Comparison of ENCODE assay signal across 9 cellular contexts in genomic region chr3:31077021-31077601, GRCh38.
A peak's percentile ranks its signal among the peaks of the same experiment; 100 is the strongest.
DNase-seq lines count a peak whose midpoint lies in the region; ATAC-seq and FAIRE-seq lines count a peak whose summit lies in the region.
"Had no signal": no experiment of that assay in that cellular context is flagged by ENCODE, and none has a peak within 500 bp of the region (broad histone marks: within the 10 kb centered on the region; RNA-seq: fewer than 3 reads in every experiment).

No MANE protein-coding gene starts in this region.

- in situ Hi-C loops in Caki2 (cut with HindIII; ENCODE audit: low pct_unique_long_range_greater_than_20kb, low sequenced_read_pairs) = no loop called here

- no peaks in the 10 kb centered on the region for H3K9me3 ChIP-seq in CD4-positive, alpha-beta memory T cell (ENCODE audit: control insufficient read depth in 1 of 2, low read length in 2 of 2)
- H3K9me3 ChIP-seq: neutrophil had no signal

- H3K4me1 Mint-ChIP-seq in activated T-cell treated with anti-CD3 and anti-CD28 coated beads, Interleukin-2, amount 50 U/mL, for 72 hours (ENCODE audit: low read depth) = peaks cover 21% of the 10 kb centered on the region
- peaks cover 0 to 7% (median 4%) of the 10 kb centered on the region in 4 donors for H3K4me1 Mint-ChIP-seq in CD4-positive, alpha-beta memory T cell

- intact Hi-C loops in CD4-positive, alpha-beta memory T cell (cut with micrococcal nuclease) = no loop called here

- H3K36me3 Mint-ChIP-seq in activated T-cell treated with anti-CD3 and anti-CD28 coated beads, Interleukin-2, amount 50 U/mL, for 72 hours (ENCODE audit: insufficient read depth in 2 of 2) = peaks cover 5 to 6% of the 10 kb centered on the region in 2 donors
- H3K36me3 Mint-ChIP-seq in CD4-positive, alpha-beta memory T cell = no peaks in the 10 kb centered on the region

- no peaks in the 10 kb centered on the region for H3K36me3 ChIP-seq in CD4-positive, alpha-beta memory T cell (ENCODE audit: insufficient read depth, low read length)
- H3K36me3 ChIP-seq: neutrophil had no signal

- peak overlapping the region; percentile 60 for H3K27ac Mint-ChIP-seq in activated T-cell treated with anti-CD3 and anti-CD28 coated beads, Interleukin-2, amount 50 U/mL, for 72 hours
- peak overlapping the region in 2 of 7 donors; percentile 57 to 78 for H3K27ac Mint-ChIP-seq in CD4-positive, alpha-beta memory T cell

- no peaks in the 10 kb centered on the region for H3K4me1 ChIP-seq in CD4-positive, alpha-beta memory T cell (ENCODE audit: insufficient read depth, low read length)

- ATAC-seq in HG03521 (IDR thresholded peaks at IDR 0.05; ENCODE audit: unreplicated experiment) (peak; percentile 46), GM21360 (IDR thresholded peaks at IDR 0.05; ENCODE audit: unreplicated experiment) (no peak)
- peak; percentile 97 to 98 for ATAC-seq in activated T-cell treated with anti-CD3 and anti-CD28 coated beads, Interleukin-2, amount 50 U/mL, for 72 hours (replicated peaks in 1 of 2)

- no peaks in the 10 kb centered on the region for H3K27me3 Mint-ChIP-seq in activated T-cell treated with anti-CD3 and anti-CD28 coated beads, Interleukin-2, amount 50 U/mL, for 72 hours (ENCODE audit: low read depth)
- H3K27me3 Mint-ChIP-seq in CD4-positive, alpha-beta memory T cell = no peaks in the 10 kb centered on the region

- POLR2A ChIA-PET in CD4-positive, alpha-beta memory T cell (lab: Charles Lee; ENCODE audit: partially characterized antibody) = interaction anchor here (1.2 kb wide), 1 partner anchor 455 kb away, joined by 3 read pairs; the partner anchor contains the start of gene STT3B

- H3K9me3 Mint-ChIP-seq in activated T-cell treated with anti-CD3 and anti-CD28 coated beads, Interleukin-2, amount 50 U/mL, for 72 hours = peaks cover 0 to 4% of the 10 kb centered on the region in 2 donors
- peaks cover 0 to 5% (median 4%) of the 10 kb centered on the region in 8 donors for H3K9me3 Mint-ChIP-seq in CD4-positive, alpha-beta memory T cell

- H3K27ac ChIP-seq in CD4-positive, alpha-beta memory T cell (ENCODE audit: low read depth, low read length) = no peak overlapping the region
- H3K27ac ChIP-seq: neutrophil had no signal

- peak; percentile 65 for DNase-seq in Caki2 (ENCODE audit: low read depth)
- peak; percentile 46 to 75 for DNase-seq in activated T-cell treated with anti-CD3 and anti-CD28 coated beads, Interleukin-2, amount 50 U/mL, for 72 hours
- peak; percentile 72 to 92 for DNase-seq in lung microvascular endothelial cell (ENCODE audit: low read depth in 2 of 2)
- no peak for DNase-seq in CD4-positive, alpha-beta memory T cell
- no peak for DNase-seq in GDM1 (lab: John Stamatoyannopoulos, UW)
- DNase-seq in GM19239 (ENCODE audit: insufficient read length, low spot score) = no peak

- H3K27me3 ChIP-seq in CD4-positive, alpha-beta memory T cell (ENCODE audit: insufficient read depth, low read length) = no peaks in the 10 kb centered on the region
- H3K27me3 ChIP-seq: neutrophil had no signal

- H3K4me3 Mint-ChIP-seq in activated T-cell treated with anti-CD3 and anti-CD28 coated beads, Interleukin-2, amount 50 U/mL, for 72 hours = peak overlapping the region in 1 of 2 donors; percentile 39
- H3K4me3 Mint-ChIP-seq in CD4-positive, alpha-beta memory T cell = no peak overlapping the region

- FAIRE-seq in GM19239 (lab: Jason Lieb, UNC) = no peak

- CTCF ChIA-PET in CD4-positive, alpha-beta memory T cell (lab: Charles Lee; ENCODE audit: partially characterized antibody) = no interaction called here

- no peak overlapping the region for H3K4me3 ChIP-seq in CD4-positive, alpha-beta memory T cell (ENCODE audit: low read length in 2 of 2)

Comparison
In these comparisons a context has a peak if more than half of its experiments do, and no peak if none do; other contexts are left out.
1. DNase-seq: peak in Caki2 (single experiment), activated T-cell treated with anti-CD3 and anti-CD28 coated beads, Interleukin-2, amount 50 U/mL, for 72 hours (2 of 2) and lung microvascular endothelial cell (2 of 2); none in CD4-positive, alpha-beta memory T cell (0 of 5), GDM1 (single experiment) and GM19239 (single experiment).